24 cellular contexts compared by ENCODE assay signal in genomic region chr2:175631247-175631628, GRCh38.
DNase-seq lines count a peak whose midpoint lies in the region; ATAC-seq and TF ChIP-seq lines count a peak whose summit lies in the region.
"Had no signal": no experiment of that assay in that cellular context is flagged by ENCODE, and none has a peak within 500 bp of the region (broad histone marks: within the 10 kb centered on the region; RNA-seq: fewer than 3 reads in every experiment).

No MANE protein-coding gene starts in this region.

- no peaks in the 10 kb centered on the region for H3K79me2 ChIP-seq in GM23248 (ENCODE audit: insufficient read depth)

- H3F3A ChIP-seq in GM23248 (ENCODE audit: insufficient read depth) = no peaks in the 10 kb centered on the region

- BruUV-seq in Caco-2 (replicated peaks; lab: Mats Ljungman, UMichigan) = no TSS peak

- no peak overlapping the region for H3K4me2 ChIP-seq in GM23248 (ENCODE audit: unreplicated experiment)

- H3K36me3 ChIP-seq in Caco-2 (ENCODE audit: control insufficient read depth, insufficient read depth, low read length) (no peaks in the 10 kb centered on the region), GM23248 (ENCODE audit: low read depth) (no peaks in the 10 kb centered on the region)
- H3K36me3 ChIP-seq: adrenal gland, thoracic aorta had no signal

- H3K9me3 Mint-ChIP-seq in Caco-2 (ENCODE audit: unreplicated experiment) = no peaks in the 10 kb centered on the region
- H3K9me3 Mint-ChIP-seq: activated CD4-positive, alpha-beta T cell treated with anti-CD3 and anti-CD28 coated beads, Interleukin-2, amount 10 ng/mL, durations not matched to agents 24 days and 14 days; CD8-positive, alpha-beta memory T cell; dendritic cell treated with granulocyte-macrophage colony-stimulating factor and Interleukin-4, amounts not matched to agents 40 ng/mL and 50 ng/mL, for 4 days had no signal

- no peak overlapping the region for H3K9ac ChIP-seq in GM23248

- no peak overlapping the region for H3K4me3 ChIP-seq in Caco-2 (ENCODE audit: low read depth, low read length)
- H3K4me3 ChIP-seq in GM23248 = no peak overlapping the region
- no peak overlapping the region for H3K4me3 ChIP-seq in fibroblast of mammary gland (ENCODE audit: control insufficient read depth, low read depth, low read length)
- H3K4me3 ChIP-seq: adrenal gland, GM12878, thoracic aorta had no signal

- no peak overlapping the region for H2AFZ ChIP-seq in GM23248

- in situ Hi-C loops in GM23248 (cut with MboI) = no loop called here

- no peak for ATAC-seq in GM21526 (IDR thresholded peaks at IDR 0.05; ENCODE audit: low FRiP score, unreplicated experiment)
- ATAC-seq in HG03354 (IDR thresholded peaks at IDR 0.05; ENCODE audit: poor library complexity, severe bottlenecking, unreplicated experiment) = no peak
- no peak for ATAC-seq in Right ventricle myocardium inferior
- ATAC-seq: GM12878; naive thymus-derived CD8-positive, alpha-beta T cell; SK-N-SH treated with all-trans-retinoic acid at 6 μM for 48 hours; stimulated activated naive B cell treated with anti-CD40 and anti-IgM and Interleukin-4, amounts not matched to agents 10 μg/mL and 1 μg/mL and 100 μg/mL, for 72 hours had no signal

- H3K27ac Mint-ChIP-seq in Caco-2 (ENCODE audit: unreplicated experiment) = peak overlapping the region; percentile 12
- H3K27ac Mint-ChIP-seq: activated CD4-positive, alpha-beta T cell treated with anti-CD3 and anti-CD28 coated beads, Interleukin-2, amount 10 ng/mL, durations not matched to agents 24 days and 14 days; B cell; CD8-positive, alpha-beta memory T cell; dendritic cell treated with granulocyte-macrophage colony-stimulating factor and Interleukin-4, amounts not matched to agents 40 ng/mL and 50 ng/mL, for 4 days; naive thymus-derived CD8-positive, alpha-beta T cell; stimulated activated naive B cell treated with anti-CD40 and anti-IgM and Interleukin-4, amounts not matched to agents 10 μg/mL and 1 μg/mL and 100 μg/mL, for 72 hours had no signal

- H3K4me1 ChIP-seq in Caco-2 (peaks cover 15% of the 10 kb centered on the region), GM23248 (ENCODE audit: insufficient read depth) (no peaks in the 10 kb centered on the region)
- H3K4me1 ChIP-seq: adrenal gland had no signal

- H3K27me3 ChIP-seq in Caco-2 (replicated peaks; ENCODE audit: control insufficient read depth, insufficient read depth, low read length) (no peaks in the 10 kb centered on the region), GM23248 (replicated peaks; ENCODE audit: insufficient read depth) (no peaks in the 10 kb centered on the region; the same call in 1 of the 2 replicates)
- H3K27me3 ChIP-seq: adrenal gland had no signal

- CTCF ChIA-PET in Caco-2 (lab: Charles Lee) = interaction anchor here (1.5 kb wide), 1 partner anchor 59 kb away, joined by 4 read pairs; no protein-coding TSS in a partner anchor

- no peaks in the 10 kb centered on the region for H3K9me2 ChIP-seq in GM23248 (ENCODE audit: insufficient read depth)

- DNase-seq in Caco-2 (peak in 1 of 2 experiments; percentile 4), GM23248 (peak; percentile 57), RKO (ENCODE audit: low spot score) (peak; percentile 8), fibroblast of mammary gland (ENCODE audit: low read depth) (peak; percentile 38), NAMALWA (ENCODE audit: low spot score) (no peak), Right ventricle myocardium inferior (ENCODE audit: missing footprints) (no peak)
- DNase-seq: activated CD4-positive, alpha-beta T cell treated with anti-CD3 and anti-CD28 coated beads, Interleukin-2, amount 10 ng/mL, durations not matched to agents 24 days and 14 days; activated naive CD4-positive, alpha-beta T cell; activated T-cell treated with anti-CD3 and anti-CD28 coated beads, Interleukin-2, amount 50 U/mL, for 48 hours; adrenal gland; CD8-positive, alpha-beta memory T cell; HCEC 1CT; naive thymus-derived CD8-positive, alpha-beta T cell; NCI-H446 treated with DMSO at 0.1 percent for 48 hours; occipital lobe; stimulated activated CD4-positive, alpha-beta T cell treated with anti-CD3 and anti-CD28 coated beads, Interleukin-4, amount 100 ng/mL, for 1 hour; stimulated activated naive B cell treated with anti-CD40 and anti-IgM and Interleukin-4, amounts not matched to agents 10 μg/mL and 1 μg/mL and 100 μg/mL, for 72 hours had no signal

- H3K36me3 Mint-ChIP-seq in Caco-2 (ENCODE audit: insufficient read depth, unreplicated experiment) = no peaks in the 10 kb centered on the region
- H3K36me3 Mint-ChIP-seq: CD8-positive, alpha-beta memory T cell; naive thymus-derived CD8-positive, alpha-beta T cell; stimulated activated naive B cell treated with anti-CD40 and anti-IgM and Interleukin-4, amounts not matched to agents 10 μg/mL and 1 μg/mL and 100 μg/mL, for 72 hours had no signal

- no peaks in the 10 kb centered on the region for H4K20me1 ChIP-seq in GM23248 (ENCODE audit: insufficient read depth)

- H3K9me3 ChIP-seq in Caco-2 = no peaks in the 10 kb centered on the region
- no peaks in the 10 kb centered on the region for H3K9me3 ChIP-seq in GM23248 (ENCODE audit: low read depth)
- H3K9me3 ChIP-seq: adrenal gland, thoracic aorta had no signal

- TF ChIP-seq CTCF in Caco-2 (IDR thresholded peaks at IDR 0.05; ENCODE audit: insufficient read depth in 1 of 2, low read depth in 1 of 2, low read length in 1 of 2, severe bottlenecking in 1 of 2, unreplicated experiment in 1 of 2) = no peak
- no peak for TF ChIP-seq CTCF in fibroblast of mammary gland (conservative IDR thresholded peaks at IDR 0.05; ENCODE audit: control insufficient read depth, insufficient read depth, low read depth, low read length)

- H3K4me1 Mint-ChIP-seq in Caco-2 (ENCODE audit: low read depth, unreplicated experiment) = peaks cover 20% of the 10 kb centered on the region
- H3K4me1 Mint-ChIP-seq: activated CD4-positive, alpha-beta T cell treated with anti-CD3 and anti-CD28 coated beads, Interleukin-2, amount 10 ng/mL, durations not matched to agents 24 days and 14 days; B cell; CD8-positive, alpha-beta memory T cell; naive thymus-derived CD8-positive, alpha-beta T cell; stimulated activated naive B cell treated with anti-CD40 and anti-IgM and Interleukin-4, amounts not matched to agents 10 μg/mL and 1 μg/mL and 100 μg/mL, for 72 hours had no signal

- H3K27me3 Mint-ChIP-seq in Caco-2 (ENCODE audit: insufficient read depth, unreplicated experiment) = no peaks in the 10 kb centered on the region
- H3K27me3 Mint-ChIP-seq: dendritic cell treated with granulocyte-macrophage colony-stimulating factor and Interleukin-4, amounts not matched to agents 40 ng/mL and 50 ng/mL, for 4 days had no signal

- no peak overlapping the region for H3K4me3 Mint-ChIP-seq in Caco-2 (ENCODE audit: unreplicated experiment)
- H3K4me3 Mint-ChIP-seq: activated CD4-positive, alpha-beta T cell treated with anti-CD3 and anti-CD28 coated beads, Interleukin-2, amount 10 ng/mL, durations not matched to agents 24 days and 14 days; B cell; CD8-positive, alpha-beta memory T cell; dendritic cell treated with granulocyte-macrophage colony-stimulating factor and Interleukin-4, amounts not matched to agents 40 ng/mL and 50 ng/mL, for 4 days; naive thymus-derived CD8-positive, alpha-beta T cell; stimulated activated naive B cell treated with anti-CD40 and anti-IgM and Interleukin-4, amounts not matched to agents 10 μg/mL and 1 μg/mL and 100 μg/mL, for 72 hours had no signal

- POLR2A ChIA-PET in Caco-2 (lab: Charles Lee) = interaction anchor here (0.6 to 1.0 kb wide), 2 partner anchors 11 to 1634 kb away, joined by 4 read pairs; partner anchors contain the start of gene NFE2L2

- intact Hi-C loops in Caco-2 (cut with micrococcal nuclease; ENCODE audit: unreplicated experiment) (loop anchor here (1.0 to 5.0 kb wide), 3 partner anchors 11 to 264 kb away; no protein-coding TSS in a partner anchor), Right ventricle myocardium inferior (cut with DNase I) (no loop called here)

- no peak overlapping the region for H3K27ac ChIP-seq in GM23248
- H3K27ac ChIP-seq: adrenal gland, thoracic aorta had no signal

Comparison
In these comparisons a context has a peak if more than half of its experiments do, and no peak if none do; other contexts are left out.
1. DNase-seq: peak in GM23248 (single experiment), RKO (single experiment) and fibroblast of mammary gland (single experiment); none in NAMALWA (single experiment) and Right ventricle myocardium inferior (single experiment).